Comparison of ENCODE assay signal across 8 cellular contexts in the genomic region with DNA sequence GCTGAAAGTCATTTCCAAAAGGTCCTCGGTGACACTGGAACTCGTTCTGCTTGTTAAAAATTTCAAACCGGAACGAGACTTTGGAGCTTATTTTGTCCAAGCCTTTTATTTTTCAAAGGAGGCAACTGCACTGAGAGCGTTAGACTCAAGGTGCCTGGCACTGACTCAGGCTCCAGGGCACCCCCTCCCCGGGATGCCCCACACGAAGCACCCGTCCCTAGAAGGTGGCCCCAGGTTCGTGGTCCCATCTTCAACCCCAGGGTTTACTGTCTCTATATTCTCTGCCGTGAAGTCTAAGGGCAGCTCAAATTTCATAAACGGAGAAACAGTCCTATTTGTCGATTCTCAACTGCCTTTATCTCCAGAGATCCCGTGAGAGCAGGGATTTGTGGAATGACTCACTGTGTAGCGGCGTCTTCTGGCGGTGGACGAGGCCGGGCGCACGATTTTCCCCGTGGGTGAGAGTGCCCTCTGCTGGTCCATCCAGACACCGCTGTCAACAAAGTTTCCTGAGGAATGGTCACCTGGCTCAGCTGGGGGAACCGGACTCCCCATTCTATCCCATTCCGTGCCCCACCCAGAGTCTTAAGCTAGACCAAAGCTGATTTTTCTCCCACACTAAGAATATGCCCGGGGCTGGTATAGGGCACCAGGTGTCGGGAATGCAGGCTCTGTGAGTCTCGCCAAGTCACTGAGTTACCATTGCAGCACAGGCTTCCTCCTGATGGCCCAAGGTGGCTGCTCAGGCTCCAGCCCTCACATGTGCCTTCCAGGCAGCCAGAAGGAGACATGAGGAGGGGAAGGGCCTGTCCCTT. TPM values are rescaled to one million over a fixed set of nuclear protein-coding genes. Genes with fewer than 3 reads are reported as not detected.
A peak's percentile ranks its signal among the peaks of the same experiment; 100 is the strongest.
DNase-seq lines count a peak whose midpoint lies in the region; ATAC-seq and TF ChIP-seq lines count a peak whose summit lies in the region.

No MANE protein-coding gene starts in this region.

- H3K4me1 ChIP-seq in DND-41 (ENCODE audit: insufficient read depth, low read length): peaks cover 10% of the 10 kb centered on the region

- no peak for DNase-seq in DND-41
- peak; percentile 92 for DNase-seq in LoVo (ENCODE audit: low spot score)
- DNase-seq in T-helper 17 cell: peak in 2 of 3 donors; percentile 16 to 25
- DNase-seq in cardiac fibroblast (ENCODE audit: low read depth in 2 of 2): peak; percentile 80 to 88
- DNase-seq in kidney tubule cell (ENCODE audit: low spot score): peak; percentile 67
- DNase-seq in stimulated activated CD4-positive, alpha-beta T cell treated with anti-CD3 and anti-CD28 coated beads, TNF-alpha, amount 100 ng/mL, for 24 hours (ENCODE audit: low read depth in 3 of 3): peak in 2 of 3 experiments; percentile 18 to 56
- no peak for DNase-seq in NCI-H187 treated with DMSO at 0.1 percent for 48 hours (lab: John Stamatoyannopoulos, UW)

- no peak overlapping the region for H3K27ac ChIP-seq in DND-41 (ENCODE audit: low read length)

- no peaks in the 10 kb centered on the region for H4K20me1 ChIP-seq in DND-41 (ENCODE audit: insufficient read depth, low read length)

- no peak overlapping the region for H3K4me3 Mint-ChIP-seq in T-helper 17 cell

- H3K4me3 ChIP-seq in DND-41 (ENCODE audit: low read depth in 1 of 2, low read length in 2 of 2): no peak overlapping the region
- H3K4me3 ChIP-seq in cardiac fibroblast (replicated peaks in 1 of 2; ENCODE audit: low read depth in 2 of 2, low read length in 2 of 2): no peak overlapping the region

- TF ChIP-seq CTCF in DND-41 (IDR thresholded peaks at IDR 0.05; ENCODE audit: borderline replicate concordance, extremely low read depth, low read length, poor library complexity, severe bottlenecking): peak; percentile 63
- TF ChIP-seq CTCF in cardiac fibroblast (IDR thresholded peaks at IDR 0.05; ENCODE audit: low read depth, low read length): peak; percentile 81

- no peaks in the 10 kb centered on the region for H3K27me3 ChIP-seq in DND-41 (ENCODE audit: insufficient read depth, low read length, poor library complexity)

- H3K4me2 ChIP-seq in DND-41 (ENCODE audit: insufficient read depth, low read length): no peak overlapping the region

- H2AFZ ChIP-seq in DND-41 (ENCODE audit: low read depth, low read length): no peak overlapping the region

- no peak overlapping the region for H3K27ac Mint-ChIP-seq in T-helper 17 cell

- H3K9ac ChIP-seq in DND-41 (ENCODE audit: low read depth, low read length): no peak overlapping the region

- no peaks in the 10 kb centered on the region for H3K36me3 Mint-ChIP-seq in T-helper 17 cell (ENCODE audit: low read depth)

- H3K27me3 Mint-ChIP-seq in T-helper 17 cell: peaks cover 15% of the 10 kb centered on the region

- H3K4me1 Mint-ChIP-seq in T-helper 17 cell: peaks cover 2% of the 10 kb centered on the region

- H3K9me3 ChIP-seq in DND-41 (ENCODE audit: insufficient read depth, low read length, severe bottlenecking) (no peaks in the 10 kb centered on the region), T-helper 17 cell (ENCODE audit: control insufficient read depth, low read length, poor library complexity, severe bottlenecking) (no peaks in the 10 kb centered on the region)

- no peak for ATAC-seq in DND-41 (ENCODE audit: insufficient read depth, low read depth)
- ATAC-seq in T-helper 17 cell: peak; percentile 62
- ATAC-seq in HG02938 (IDR thresholded peaks at IDR 0.05; ENCODE audit: unreplicated experiment): no peak

- no peaks in the 10 kb centered on the region for H3K36me3 ChIP-seq in DND-41 (ENCODE audit: insufficient read depth, low read length)

- H3K79me2 ChIP-seq in DND-41 (ENCODE audit: insufficient read depth, low read length): no peaks in the 10 kb centered on the region

RNA-seq across cellular contexts. Expression of gene SLC6A19, which starts 27.1 kb away (rescaled TPM):
- not detected for total RNA-seq in T-helper 17 cell

RNA-seq across cellular contexts. Expression of gene SLC6A18, which starts 50.9 kb away (rescaled TPM):
- not detected for total RNA-seq in T-helper 17 cell

Comparison
In these comparisons a context has a peak if more than half of its experiments do, and no peak if none do; other contexts are left out.
1. DNase-seq: peak in LoVo (single experiment), T-helper 17 cell (2 of 3), cardiac fibroblast (2 of 2), kidney tubule cell (single experiment) and stimulated activated CD4-positive, alpha-beta T cell treated with anti-CD3 and anti-CD28 coated beads, TNF-alpha, amount 100 ng/mL, for 24 hours (2 of 3); none in DND-41 (single experiment) and NCI-H187 treated with DMSO at 0.1 percent for 48 hours (single experiment).